ENCODE assay signal across 18 cellular contexts in the genomic region with DNA sequence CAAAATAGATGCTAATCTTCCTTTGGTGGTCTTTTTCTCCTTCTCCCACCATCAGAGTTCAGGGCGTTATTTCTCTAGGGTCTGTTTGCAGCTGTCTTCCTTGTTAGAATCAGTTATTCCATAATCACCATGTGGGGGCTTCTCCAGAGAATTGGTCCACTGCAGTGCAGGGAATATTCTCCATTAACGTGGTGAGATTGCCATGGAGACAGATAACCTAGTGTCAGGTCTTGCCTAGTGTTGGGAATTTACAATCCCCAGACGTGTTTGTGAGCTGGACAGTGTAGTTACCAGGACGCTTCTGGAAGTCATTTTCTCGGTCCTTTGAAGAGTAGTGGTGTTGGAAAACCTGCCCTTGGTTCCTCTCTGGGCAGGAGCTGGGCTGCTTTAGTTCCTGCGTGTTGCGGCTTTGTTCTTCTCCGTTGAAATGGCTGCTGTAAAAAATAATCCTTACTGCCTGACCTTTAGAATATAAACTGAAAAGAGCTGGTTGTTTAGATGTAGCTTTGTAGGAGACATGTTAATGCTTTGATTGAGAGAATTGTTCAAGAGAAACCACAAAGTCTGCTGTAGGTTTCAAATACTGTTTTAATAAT.
DNase-seq lines count a peak whose midpoint lies in the region; ATAC-seq and TF ChIP-seq lines count a peak whose summit lies in the region.
"Had no signal": no experiment of that assay in that cellular context is flagged by ENCODE, and none has a peak within 500 bp of the region (broad histone marks: within the 10 kb centered on the region; RNA-seq: fewer than 3 reads in every experiment).

No MANE protein-coding gene starts in this region.

- no peak for TF ChIP-seq CTCF in BE2C (IDR thresholded peaks at IDR 0.05; ENCODE audit: low read depth, low read length)
- no peak for TF ChIP-seq CTCF in glutamatergic neuron (IDR thresholded peaks at IDR 0.05; ENCODE audit: partially characterized antibody, unreplicated experiment)
- no peak for TF ChIP-seq CTCF in neural crest cell (conservative IDR thresholded peaks at IDR 0.05)

- CTCF ChIA-PET in activated CD4-positive, alpha-beta T cell treated with anti-CD3 and anti-CD28 coated beads, Interleukin-2, amount 10 ng/mL, durations not matched to agents 7 days and 5 days (lab: Charles Lee): interaction anchor here (0.6 to 1.4 kb wide), 4 partner anchors 9 to 1417 kb away, joined by 3 to 5 read pairs (median 3); no protein-coding TSS in a partner anchor

- H3K4me3 Mint-ChIP-seq in glutamatergic neuron (ENCODE audit: unreplicated experiment) (peak overlapping the region; percentile 85), neural crest cell (no peak overlapping the region)
- no peak overlapping the region for H3K4me3 Mint-ChIP-seq in activated CD4-positive, alpha-beta T cell treated with anti-CD3 and anti-CD28 coated beads, Interleukin-2, amount 10 ng/mL, durations not matched to agents 7 days and 5 days
- H3K4me3 Mint-ChIP-seq: H9 had no signal

- H3K9me3 Mint-ChIP-seq in glutamatergic neuron (ENCODE audit: unreplicated experiment) (peaks cover 25% of the 10 kb centered on the region), neural crest cell (no peaks in the 10 kb centered on the region)
- no peaks in the 10 kb centered on the region for H3K9me3 Mint-ChIP-seq in activated CD4-positive, alpha-beta T cell treated with anti-CD3 and anti-CD28 coated beads, Interleukin-2, amount 10 ng/mL, durations not matched to agents 7 days and 5 days
- H3K9me3 Mint-ChIP-seq: H9 had no signal

- no peaks in the 10 kb centered on the region for H3K9me3 ChIP-seq in BE2C

- H3K4me3 ChIP-seq in BE2C (ENCODE audit: low read depth, low read length): no peak overlapping the region
- H3K4me3 ChIP-seq: K562 had no signal

- POLR2A ChIA-PET in activated CD4-positive, alpha-beta T cell treated with anti-CD3 and anti-CD28 coated beads, Interleukin-2, amount 10 ng/mL, durations not matched to agents 7 days and 5 days (lab: Charles Lee): interaction anchor here (0.5 kb wide), 1 partner anchor 13 kb away, joined by 4 read pairs; no protein-coding TSS in a partner anchor

- H3K27me3 Mint-ChIP-seq in glutamatergic neuron (ENCODE audit: unreplicated experiment) (peaks cover 9% of the 10 kb centered on the region), neural crest cell (ENCODE audit: low read depth) (no peaks in the 10 kb centered on the region)
- H3K27me3 Mint-ChIP-seq in activated CD4-positive, alpha-beta T cell treated with anti-CD3 and anti-CD28 coated beads, Interleukin-2, amount 10 ng/mL, durations not matched to agents 7 days and 5 days: no peaks in the 10 kb centered on the region

- ATAC-seq in SK-N-SH treated with all-trans-retinoic acid at 6 μM for 48 hours (peak; percentile 33; the same call in 1 of the 3 replicates), GM21515 (IDR thresholded peaks at IDR 0.05; ENCODE audit: unreplicated experiment) (no peak), HG02870 (IDR thresholded peaks at IDR 0.05; ENCODE audit: unreplicated experiment) (no peak)
- ATAC-seq: K562, PC-3 had no signal

- H3K4me1 Mint-ChIP-seq in glutamatergic neuron (ENCODE audit: low read depth, unreplicated experiment): peaks cover 85% of the 10 kb centered on the region
- H3K4me1 Mint-ChIP-seq in neural crest cell: peaks cover 25% of the 10 kb centered on the region
- peaks cover 16% of the 10 kb centered on the region for H3K4me1 Mint-ChIP-seq in activated CD4-positive, alpha-beta T cell treated with anti-CD3 and anti-CD28 coated beads, Interleukin-2, amount 10 ng/mL, durations not matched to agents 7 days and 5 days

- no peaks in the 10 kb centered on the region for H3K4me1 ChIP-seq in BE2C

- H3K36me3 ChIP-seq in BE2C: no peaks in the 10 kb centered on the region

- H3K36me3 Mint-ChIP-seq in glutamatergic neuron (ENCODE audit: unreplicated experiment): peaks cover 4% of the 10 kb centered on the region
- peaks cover 14% of the 10 kb centered on the region for H3K36me3 Mint-ChIP-seq in neural crest cell (ENCODE audit: low read depth)
- H3K36me3 Mint-ChIP-seq in activated CD4-positive, alpha-beta T cell treated with anti-CD3 and anti-CD28 coated beads, Interleukin-2, amount 10 ng/mL, durations not matched to agents 7 days and 5 days (ENCODE audit: low read depth): no peaks in the 10 kb centered on the region

- H3K27ac Mint-ChIP-seq in glutamatergic neuron (ENCODE audit: unreplicated experiment) (peak overlapping the region; percentile 91), neural crest cell (ENCODE audit: unreplicated experiment) (peak overlapping the region; percentile 73)
- no peak overlapping the region for H3K27ac Mint-ChIP-seq in activated CD4-positive, alpha-beta T cell treated with anti-CD3 and anti-CD28 coated beads, Interleukin-2, amount 10 ng/mL, durations not matched to agents 7 days and 5 days

- DNase-seq in BE2C (peak; percentile 9), glutamatergic neuron (peak; percentile 27), neural crest cell (ENCODE audit: low read depth, low spot score) (no peak), glomerular visceral epithelial cell (ENCODE audit: extremely low spot score) (no peak)
- no peak for DNase-seq in activated CD4-positive, alpha-beta T cell treated with anti-CD3 and anti-CD28 coated beads, Interleukin-2, amount 10 ng/mL, durations not matched to agents 7 days and 5 days
- DNase-seq: 8988T, DMS79 treated with DMSO at 0.1 percent for 48 hours, H9, NCI-H1105, NCI-H2081 treated with DMSO at 0.1 percent for 48 hours, NCI-H510A, PC-3, RPMI8226, SHP77 treated with DMSO at 0.1 percent for 48 hours had no signal

- H3K27me3 ChIP-seq in BE2C: no peaks in the 10 kb centered on the region

TF ChIP-seq in SK-N-SH treated with all-trans-retinoic acid at 6 μM for 48 hours, 23 proteins besides CTCF, POLR2A, EP300 and RAD21:
- TF ChIP-seq ZNF8 (CRISPR knock-in tag; IDR thresholded peaks at IDR 0.05) (no peak), SNAI2 (CRISPR knock-in tag; IDR thresholded peaks at IDR 0.05) (no peak), ISL1 (CRISPR knock-in tag; IDR thresholded peaks at IDR 0.05) (no peak), ZFP3 (CRISPR knock-in tag; IDR thresholded peaks at IDR 0.05) (no peak), ZNF70 (CRISPR knock-in tag; IDR thresholded peaks at IDR 0.05) (no peak), PPARA (CRISPR knock-in tag; IDR thresholded peaks at IDR 0.05; ENCODE audit: borderline replicate concordance) (no peak), ESRRG (CRISPR knock-in tag; IDR thresholded peaks at IDR 0.05) (no peak), RARB (CRISPR knock-in tag; IDR thresholded peaks at IDR 0.05) (no peak)

Comparison
In these comparisons a context has a peak if more than half of its experiments do, and no peak if none do; other contexts are left out.
1. DNase-seq: peak in BE2C (single experiment) and glutamatergic neuron (single experiment); none in neural crest cell (single experiment), glomerular visceral epithelial cell (single experiment) and activated CD4-positive, alpha-beta T cell treated with anti-CD3 and anti-CD28 coated beads, Interleukin-2, amount 10 ng/mL, durations not matched to agents 7 days and 5 days (single experiment).